In the genomic region with DNA sequence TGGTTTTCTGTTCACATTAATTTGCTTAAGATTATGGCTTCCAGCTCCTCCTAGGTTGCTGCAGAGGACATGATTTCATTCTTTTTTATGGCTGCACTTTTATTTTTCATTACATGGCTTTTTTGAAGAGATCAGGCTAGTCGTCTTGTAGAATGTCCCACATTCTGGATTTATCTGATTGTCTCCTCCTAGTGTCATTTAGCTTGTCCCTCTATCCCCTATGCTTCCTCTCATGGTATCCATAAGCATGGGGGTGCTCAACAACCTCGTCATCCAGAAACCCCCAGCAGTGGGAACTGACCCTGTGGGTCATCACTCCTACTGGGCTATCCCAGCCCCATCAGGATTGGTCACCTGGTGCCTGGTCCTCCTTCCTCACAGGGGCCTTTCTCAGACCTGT, we compare ENCODE assay signal across 16 cellular contexts. TPM values are rescaled to one million over a fixed set of nuclear protein-coding genes. Genes with fewer than 3 reads are reported as not detected.
DNase-seq lines count a peak whose midpoint lies in the region; ATAC-seq and TF ChIP-seq lines count a peak whose summit lies in the region.
"Had no signal": no experiment of that assay in that cellular context is flagged by ENCODE, and none has a peak within 500 bp of the region (broad histone marks: within the 10 kb centered on the region; RNA-seq: fewer than 3 reads in every experiment).

No MANE protein-coding gene starts in this region.

- peaks cover 0 to 11% of the 10 kb centered on the region in 2 donors for H3K9me3 Mint-ChIP-seq in activated naive CD4-positive, alpha-beta T cell treated with anti-CD3 and anti-CD28 coated beads, Interleukin-2, amount 50 U/mL, for 72 hours
- H3K9me3 Mint-ChIP-seq: CD4-positive, alpha-beta T cell had no signal

- H3K27me3 ChIP-seq in sigmoid colon (no peaks in the 10 kb centered on the region), psoas muscle (ENCODE audit: insufficient read depth in 3 of 3, low read length in 2 of 3) (no peaks in the 10 kb centered on the region)

- intact Hi-C loops in sigmoid colon (cut with DNase I): no loop called here
- intact Hi-C loops in psoas muscle (cut with DNase I): no loop called here

- no peak for TF ChIP-seq CTCF in sigmoid colon (IDR thresholded peaks at IDR 0.05)
- no peak for TF ChIP-seq CTCF in psoas muscle (IDR thresholded peaks at IDR 0.05)

- no peak for TF ChIP-seq POLR2A in sigmoid colon (IDR thresholded peaks at IDR 0.05)

- TF ChIP-seq EP300 in sigmoid colon (IDR thresholded peaks at IDR 0.05): no peak

- H3K4me1 ChIP-seq in sigmoid colon (peaks cover 0 to 17% (median 12%) of the 10 kb centered on the region in 4 donors), psoas muscle (no peaks in the 10 kb centered on the region)

- H3K36me3 Mint-ChIP-seq in activated naive CD4-positive, alpha-beta T cell treated with anti-CD3 and anti-CD28 coated beads, Interleukin-2, amount 50 U/mL, for 72 hours: peaks cover 5 to 14% of the 10 kb centered on the region in 2 donors

- 93 to 95% methylated on average over 2 of the region's 2 CpGs for WGBS in sigmoid colon, 2 donors
- 95 to 98% (median 96%) methylated on average over 2 of the region's 2 CpGs for WGBS in psoas muscle, 3 donors

- H3K4me3 ChIP-seq in sigmoid colon (no peak overlapping the region), psoas muscle (no peak overlapping the region)
- H3K4me3 ChIP-seq: GM12878, HAP-1 had no signal

- H3K36me3 ChIP-seq in sigmoid colon (no peaks in the 10 kb centered on the region), psoas muscle (ENCODE audit: insufficient read depth in 1 of 2, low read depth in 1 of 2) (no peaks in the 10 kb centered on the region)
- H3K36me3 ChIP-seq: HAP-1 had no signal

- no peak overlapping the region for H3K27ac ChIP-seq in sigmoid colon
- H3K27ac ChIP-seq in psoas muscle: no peak overlapping the region

- peak overlapping the region; percentile 27 to 31 for H3K27ac Mint-ChIP-seq in activated naive CD4-positive, alpha-beta T cell treated with anti-CD3 and anti-CD28 coated beads, Interleukin-2, amount 50 U/mL, for 72 hours
- H3K27ac Mint-ChIP-seq: B cell; CD4-positive, alpha-beta T cell; HFFc6 had no signal

- ATAC-seq in activated naive CD4-positive, alpha-beta T cell treated with anti-CD3 and anti-CD28 coated beads, Interleukin-2, amount 50 U/mL, for 72 hours: no peak
- ATAC-seq in GM18907 (IDR thresholded peaks at IDR 0.05; ENCODE audit: unreplicated experiment) (no peak), psoas muscle (no peak), GM19395 (IDR thresholded peaks at IDR 0.05; ENCODE audit: unreplicated experiment) (no peak)
- ATAC-seq: GM12878 had no signal

- DNase-seq in activated naive CD4-positive, alpha-beta T cell treated with anti-CD3 and anti-CD28 coated beads, Interleukin-2, amount 50 U/mL, for 72 hours (ENCODE audit: low spot score in 2 of 2): no peak
- no peak for DNase-seq in activated naive CD4-positive, alpha-beta T cell treated with Interleukin-2 at 50 U/mL for 16 hours
- DNase-seq in mesenteric fat pad (ENCODE audit: low spot score) (peak; percentile 43), sigmoid colon (peak; percentile 29), psoas muscle (no peak)
- DNase-seq: C1 segment of cervical spinal cord; Calu3; CD4-positive, alpha-beta T cell; DMS79; GOT3 had no signal

- no peaks in the 10 kb centered on the region for H3K9me3 ChIP-seq in sigmoid colon
- no peaks in the 10 kb centered on the region for H3K9me3 ChIP-seq in psoas muscle
- H3K9me3 ChIP-seq: HAP-1 had no signal

RNA-seq across cellular contexts. Expression of a gene that starts 49.6 kb away (rescaled TPM):
- total RNA-seq in activated naive CD4-positive, alpha-beta T cell treated with anti-CD3 and anti-CD28 coated beads, Interleukin-2, amount 50 U/mL, for 72 hours: 10 to 100 TPM; 17.8 to 46.4 TPM
- total RNA-seq in mesenteric fat pad (19.7 TPM), sigmoid colon (10 to 100 TPM in 2 of 4 donors, 1 to 10 TPM in 2; 7.2 to 14.3 (median 10.5) TPM), psoas muscle (10 to 100 TPM; 10.3 to 13.2 (median 11.5) TPM)
- polyA plus RNA-seq in sigmoid colon (10 to 100 TPM in 1 of 3 donors, 1 to 10 TPM in 2; 6.9 to 13.8 (median 8.4) TPM), psoas muscle (1 to 10 TPM; 3.3 to 9.2 (median 4.1) TPM)

Comparison
In these comparisons a context has a peak if more than half of its experiments do, and no peak if none do; other contexts are left out.
1. DNase-seq: peak in mesenteric fat pad (single experiment) and sigmoid colon (single experiment); none in activated naive CD4-positive, alpha-beta T cell treated with anti-CD3 and anti-CD28 coated beads, Interleukin-2, amount 50 U/mL, for 72 hours (0 of 2), activated naive CD4-positive, alpha-beta T cell treated with Interleukin-2 at 50 U/mL for 16 hours (single experiment) and psoas muscle (0 of 2).